Comparison of ENCODE assay signal across 18 cellular contexts in the genomic region with DNA sequence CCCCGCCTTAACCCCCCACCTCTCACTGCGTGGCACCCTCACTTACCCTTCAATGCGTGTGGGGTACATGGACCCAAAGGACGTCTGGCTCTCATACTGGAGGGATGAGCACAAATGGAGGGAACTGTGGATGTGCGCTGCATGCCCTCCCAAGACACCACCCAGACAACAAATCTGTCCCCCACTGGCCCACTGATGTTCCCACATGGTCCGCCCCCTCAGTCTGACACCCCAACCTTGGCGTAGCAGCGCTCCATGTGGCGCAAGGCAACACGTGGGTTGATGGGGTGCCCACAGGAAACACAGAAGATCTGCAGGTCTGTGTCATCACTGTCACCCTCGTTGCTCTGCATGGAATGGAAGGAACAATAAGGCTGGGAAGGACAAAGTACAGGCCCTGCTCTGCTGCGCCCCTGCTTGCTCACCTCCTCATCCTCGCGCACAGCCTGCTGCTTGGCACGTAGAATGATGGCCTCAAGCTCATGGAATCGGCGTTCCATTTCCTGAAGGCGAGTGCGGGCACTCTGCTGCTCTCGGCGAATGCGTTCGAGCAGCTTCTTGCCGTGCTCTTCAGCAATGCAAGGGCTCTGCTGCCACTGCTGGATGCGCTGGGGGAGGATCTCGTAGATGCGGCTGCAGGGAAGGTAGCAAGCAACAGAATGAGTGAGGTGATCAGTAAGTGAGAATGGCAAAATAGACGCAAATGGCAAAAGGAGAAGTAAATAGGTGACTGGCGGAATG. TPM values are rescaled to one million over a fixed set of nuclear protein-coding genes. Genes with fewer than 3 reads are reported as not detected.
DNase-seq lines count a peak whose midpoint lies in the region; ATAC-seq and TF ChIP-seq lines count a peak whose summit lies in the region.
"Had no signal": no experiment of that assay in that cellular context is flagged by ENCODE, and none has a peak within 500 bp of the region (broad histone marks: within the 10 kb centered on the region; RNA-seq: fewer than 3 reads in every experiment).

No MANE protein-coding gene starts in this region.

- H3K27me3 Mint-ChIP-seq in CD14-positive monocyte (ENCODE audit: low read depth in 3 of 3) = peaks cover 0 to 2% (median 0%) of the 10 kb centered on the region in 3 donors
- H3K27me3 Mint-ChIP-seq in CD8-positive, alpha-beta memory T cell = peaks cover 0 to 1% of the 10 kb centered on the region in 2 donors
- H3K27me3 Mint-ChIP-seq in activated naive CD8-positive, alpha-beta T cell treated with anti-CD3 and anti-CD28 coated beads for 36 hours = no peaks in the 10 kb centered on the region
- H3K27me3 Mint-ChIP-seq in naive B cell = no peaks in the 10 kb centered on the region

- no peak for DNase-seq in CD14-positive monocyte (ENCODE audit: low spot score)
- peak in 1 of 5 donors; percentile 61 for DNase-seq in CD8-positive, alpha-beta memory T cell
- no peak for DNase-seq in activated naive CD8-positive, alpha-beta T cell treated with anti-CD3 and anti-CD28 coated beads for 36 hours
- no peak for DNase-seq in naive B cell
- no peak for DNase-seq in RKO (ENCODE audit: low spot score)
- DNase-seq in mucosa of gallbladder (ENCODE audit: low spot score) = no peak
- DNase-seq: activated CD4-positive, alpha-beta T cell treated with anti-CD3 and anti-CD28 coated beads, Interleukin-2, amount 50 U/mL, for 48 hours; DND-41; Karpas-422; lower lobe of right lung; NCI-H1417 treated with DMSO at 0.1 percent for 48 hours; nucleus accumbens; SIG-M5; stimulated activated CD4-positive, alpha-beta T cell treated with anti-CD3 and anti-CD28 coated beads, Interleukin-1b, Interleukin-23, amount 100 ng/mL, for 48 hours had no signal

- H3K4me3 Mint-ChIP-seq in CD14-positive monocyte (peak overlapping the region in 1 of 2 donors; percentile 48), naive B cell (peak overlapping the region; percentile 31 to 100 (median 91))
- peak overlapping the region; percentile 9 to 98 (median 67) for H3K4me3 Mint-ChIP-seq in CD8-positive, alpha-beta memory T cell
- H3K4me3 Mint-ChIP-seq in activated naive CD8-positive, alpha-beta T cell treated with anti-CD3 and anti-CD28 coated beads for 36 hours = peak overlapping the region; percentile 9

- intact Hi-C loops in CD14-positive monocyte (cut with micrococcal nuclease) = loop anchor here (5.0 to 10.0 kb wide), 3 partner anchors 74 to 789 kb away; a partner anchor contains a TSS

- no peaks in the 10 kb centered on the region for H3K27me3 ChIP-seq in CD8-positive, alpha-beta memory T cell (ENCODE audit: insufficient read depth, low read length, poor library complexity, severe bottlenecking)
- H3K27me3 ChIP-seq: BLaER1, right lobe of liver had no signal

- POLR2A ChIA-PET in CD8-positive, alpha-beta memory T cell (lab: Charles Lee) = no interaction called here

- H3K36me3 Mint-ChIP-seq in CD14-positive monocyte = peaks cover 43 to 49% of the 10 kb centered on the region in 2 donors
- H3K36me3 Mint-ChIP-seq in CD8-positive, alpha-beta memory T cell = peaks cover 13 to 82% (median 17%) of the 10 kb centered on the region in 3 donors
- peaks cover 60% of the 10 kb centered on the region for H3K36me3 Mint-ChIP-seq in activated naive CD8-positive, alpha-beta T cell treated with anti-CD3 and anti-CD28 coated beads for 36 hours
- peaks cover 8 to 46% of the 10 kb centered on the region in 2 donors for H3K36me3 Mint-ChIP-seq in naive B cell

- H3K27ac ChIP-seq in CD8-positive, alpha-beta memory T cell (ENCODE audit: low read depth, low read length) = no peak overlapping the region
- H3K27ac ChIP-seq: BLaER1, lower lobe of right lung, right lobe of liver had no signal

- H3K4me1 Mint-ChIP-seq in CD14-positive monocyte (peaks cover 57% of the 10 kb centered on the region), naive B cell (peaks cover 61 to 67% (median 66%) of the 10 kb centered on the region in 3 donors)
- peaks cover 46 to 66% (median 47%) of the 10 kb centered on the region in 3 donors for H3K4me1 Mint-ChIP-seq in CD8-positive, alpha-beta memory T cell
- peaks cover 35% of the 10 kb centered on the region for H3K4me1 Mint-ChIP-seq in activated naive CD8-positive, alpha-beta T cell treated with anti-CD3 and anti-CD28 coated beads for 36 hours

- peaks cover 37% of the 10 kb centered on the region for H3K4me1 ChIP-seq in CD8-positive, alpha-beta memory T cell (ENCODE audit: insufficient read depth, low read length)

- TF ChIP-seq CTCF in CD14-positive monocyte (IDR thresholded peaks at IDR 0.05) = no peak

- H3K36me3 ChIP-seq in CD8-positive, alpha-beta memory T cell (ENCODE audit: insufficient read depth, low read length) = no peaks in the 10 kb centered on the region

- H3K9me3 Mint-ChIP-seq in CD14-positive monocyte = peaks cover 0 to 2% (median 0%) of the 10 kb centered on the region in 7 donors
- H3K9me3 Mint-ChIP-seq in CD8-positive, alpha-beta memory T cell = no peaks in the 10 kb centered on the region
- no peaks in the 10 kb centered on the region for H3K9me3 Mint-ChIP-seq in activated naive CD8-positive, alpha-beta T cell treated with anti-CD3 and anti-CD28 coated beads for 36 hours
- no peaks in the 10 kb centered on the region for H3K9me3 Mint-ChIP-seq in naive B cell

- peak overlapping the region; percentile 80 to 96 (median 89) for H3K27ac Mint-ChIP-seq in CD14-positive monocyte
- H3K27ac Mint-ChIP-seq in CD8-positive, alpha-beta memory T cell = peak overlapping the region in 7 of 8 donors; percentile 3 to 89 (median 66)
- H3K27ac Mint-ChIP-seq in activated naive CD8-positive, alpha-beta T cell treated with anti-CD3 and anti-CD28 coated beads for 36 hours = peak overlapping the region; percentile 23
- H3K27ac Mint-ChIP-seq in naive B cell = peak overlapping the region in 3 of 6 donors; percentile 15 to 79 (median 70)

- no peak overlapping the region for H3K4me3 ChIP-seq in CD8-positive, alpha-beta memory T cell (ENCODE audit: low read length)
- H3K4me3 ChIP-seq: BLaER1, lower lobe of right lung, right lobe of liver had no signal

- CTCF ChIA-PET in CD8-positive, alpha-beta memory T cell (lab: Charles Lee) = no interaction called here

- no peak for ATAC-seq in naive B cell (ENCODE audit: low read depth in 2 of 2)
- ATAC-seq in GM19395 (IDR thresholded peaks at IDR 0.05; ENCODE audit: unreplicated experiment) = no peak
- no peak for ATAC-seq in HG02571 (IDR thresholded peaks at IDR 0.05; ENCODE audit: unreplicated experiment)
- ATAC-seq: lower lobe of right lung, right lobe of liver had no signal

- H3K9me3 ChIP-seq in CD8-positive, alpha-beta memory T cell (ENCODE audit: low read length) = no peaks in the 10 kb centered on the region
- H3K9me3 ChIP-seq: BLaER1, lower lobe of right lung, right lobe of liver had no signal

RNA-seq across cellular contexts. Expression of a gene that starts 2.3 kb away (rescaled TPM):
- 10 to 100 TPM; 13.2 to 17.4 TPM for polyA plus RNA-seq in CD14-positive monocyte
- 10 to 100 TPM; 83.0 to 99.2 TPM for total RNA-seq in CD8-positive, alpha-beta memory T cell
- 38.7 TPM for polyA plus RNA-seq in CD8-positive, alpha-beta memory T cell
- total RNA-seq in activated naive CD8-positive, alpha-beta T cell treated with anti-CD3 and anti-CD28 coated beads for 36 hours = 10 to 100 TPM; 65.6 to 69.9 TPM
- polyA plus RNA-seq in naive B cell (ENCODE audit: low read depth in 6 of 6) = 10 to 100 TPM; 23.4 to 42.4 (median 25.0) TPM
- 86.7 TPM for total RNA-seq in mucosa of gallbladder

RNA-seq across cellular contexts. Expression of a gene that starts 3.9 kb away (rescaled TPM):
- polyA plus RNA-seq in CD14-positive monocyte (10 to 100 TPM; 30.9 to 33.4 TPM), naive B cell (ENCODE audit: low read depth in 6 of 6) (10 to 100 TPM; 56.7 to 97.3 (median 71.0) TPM)
- 100 to 1,000 TPM; 113 to 115 TPM for total RNA-seq in CD8-positive, alpha-beta memory T cell
- 64.6 TPM for polyA plus RNA-seq in CD8-positive, alpha-beta memory T cell
- total RNA-seq in activated naive CD8-positive, alpha-beta T cell treated with anti-CD3 and anti-CD28 coated beads for 36 hours = 10 to 100 TPM; 97.0 to 97.2 TPM
- 92.2 TPM for total RNA-seq in mucosa of gallbladder

RNA-seq across cellular contexts. Expression of a gene that starts 17.3 kb away (rescaled TPM):
- polyA plus RNA-seq in CD14-positive monocyte = under 1 TPM in 1 of 2 donors, not detected in 1; 0.14 TPM
- under 1 TPM; 0.49 to 0.53 TPM for total RNA-seq in CD8-positive, alpha-beta memory T cell
- polyA plus RNA-seq in CD8-positive, alpha-beta memory T cell = not detected
- total RNA-seq in activated naive CD8-positive, alpha-beta T cell treated with anti-CD3 and anti-CD28 coated beads for 36 hours = under 1 TPM; 0.14 to 0.54 TPM
- polyA plus RNA-seq in naive B cell (ENCODE audit: low read depth in 6 of 6) = under 1 TPM in 1 of 6 donors, not detected in 5; 0.27 TPM
- 1.5 TPM for total RNA-seq in mucosa of gallbladder
